1 cellular context compared by ENCODE assay signal in the genomic region with DNA sequence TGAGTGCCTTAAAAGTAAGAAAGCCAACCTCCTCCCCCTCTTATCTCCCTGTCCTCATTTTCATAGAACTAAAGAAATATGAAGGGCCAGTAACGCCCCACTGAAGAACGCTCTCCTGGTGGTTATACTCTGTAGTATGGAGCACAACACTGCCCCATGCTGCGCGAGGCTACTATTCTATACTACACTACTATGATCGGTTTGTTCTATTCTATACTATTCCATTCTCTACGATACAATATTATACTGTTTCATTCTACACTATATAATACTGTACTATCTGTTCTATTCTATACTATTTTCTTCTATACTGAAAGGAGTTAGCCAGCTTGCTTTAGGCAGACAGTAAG.
TF ChIP-seq lines count a peak whose summit lies in the region.

No MANE protein-coding gene starts in this region.

TF ChIP-seq in HepG2, 621 proteins besides CTCF, POLR2A, EP300 and RAD21:
- TF ChIP-seq ZNF441 (CRISPR knock-in tag; IDR thresholded peaks at IDR 0.05; ENCODE audit: borderline replicate concordance) (no peak), ZNF629 (CRISPR knock-in tag; conservative IDR thresholded peaks at IDR 0.05) (no peak), ZNF44 (CRISPR knock-in tag; IDR thresholded peaks at IDR 0.05) (no peak), ZNF577 (CRISPR knock-in tag; IDR thresholded peaks at IDR 0.05; ENCODE audit: borderline replicate concordance, low read depth) (no peak), ATF1 (CRISPR knock-in tag; IDR thresholded peaks at IDR 0.05) (no peak), ZNF12 (CRISPR knock-in tag; IDR thresholded peaks at IDR 0.05) (no peak), SNRNP70 (IDR thresholded peaks at IDR 0.05; ENCODE audit: low read depth, low read length) (no peak), ZNF17 (CRISPR knock-in tag; IDR thresholded peaks at IDR 0.05) (no peak), ZNF484 (CRISPR knock-in tag; IDR thresholded peaks at IDR 0.05; ENCODE audit: borderline replicate concordance, low read depth) (no peak), KLF15 (CRISPR knock-in tag; IDR thresholded peaks at IDR 0.05; ENCODE audit: borderline replicate concordance) (no peak), ZSCAN31 (CRISPR knock-in tag; IDR thresholded peaks at IDR 0.05; ENCODE audit: low read depth) (no peak), ZNF644 (CRISPR knock-in tag; IDR thresholded peaks at IDR 0.05; ENCODE audit: low read depth) (no peak), CBFB (CRISPR knock-in tag; IDR thresholded peaks at IDR 0.05) (no peak), ZZZ3 (CRISPR knock-in tag; IDR thresholded peaks at IDR 0.05; ENCODE audit: borderline replicate concordance) (no peak), MATR3 (CRISPR knock-in tag; IDR thresholded peaks at IDR 0.05) (no peak)
- TF ChIP-seq, protein P1, sequence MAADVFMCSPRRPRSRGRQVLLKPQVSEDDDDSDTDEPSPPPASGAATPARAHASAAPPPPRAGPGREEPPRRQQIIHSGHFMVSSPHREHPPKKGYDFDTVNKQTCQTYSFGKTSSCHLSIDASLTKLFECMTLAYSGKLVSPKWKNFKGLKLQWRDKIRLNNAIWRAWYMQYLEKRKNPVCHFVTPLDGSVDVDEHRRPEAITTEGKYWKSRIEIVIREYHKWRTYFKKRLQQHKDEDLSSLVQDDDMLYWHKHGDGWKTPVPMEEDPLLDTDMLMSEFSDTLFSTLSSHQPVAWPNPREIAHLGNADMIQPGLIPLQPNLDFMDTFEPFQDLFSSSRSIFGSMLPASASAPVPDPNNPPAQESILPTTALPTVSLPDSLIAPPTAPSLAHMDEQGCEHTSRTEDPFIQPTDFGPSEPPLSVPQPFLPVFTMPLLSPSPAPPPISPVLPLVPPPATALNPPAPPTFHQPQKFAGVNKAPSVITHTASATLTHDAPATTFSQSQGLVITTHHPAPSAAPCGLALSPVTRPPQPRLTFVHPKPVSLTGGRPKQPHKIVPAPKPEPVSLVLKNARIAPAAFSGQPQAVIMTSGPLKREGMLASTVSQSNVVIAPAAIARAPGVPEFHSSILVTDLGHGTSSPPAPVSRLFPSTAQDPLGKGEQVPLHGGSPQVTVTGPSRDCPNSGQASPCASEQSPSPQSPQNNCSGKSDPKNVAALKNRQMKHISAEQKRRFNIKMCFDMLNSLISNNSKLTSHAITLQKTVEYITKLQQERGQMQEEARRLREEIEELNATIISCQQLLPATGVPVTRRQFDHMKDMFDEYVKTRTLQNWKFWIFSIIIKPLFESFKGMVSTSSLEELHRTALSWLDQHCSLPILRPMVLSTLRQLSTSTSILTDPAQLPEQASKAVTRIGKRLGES (CRISPR knock-in tag; IDR thresholded peaks at IDR 0.05; ENCODE audit: borderline replicate concordance) = no peak
- TF ChIP-seq, protein P2, sequence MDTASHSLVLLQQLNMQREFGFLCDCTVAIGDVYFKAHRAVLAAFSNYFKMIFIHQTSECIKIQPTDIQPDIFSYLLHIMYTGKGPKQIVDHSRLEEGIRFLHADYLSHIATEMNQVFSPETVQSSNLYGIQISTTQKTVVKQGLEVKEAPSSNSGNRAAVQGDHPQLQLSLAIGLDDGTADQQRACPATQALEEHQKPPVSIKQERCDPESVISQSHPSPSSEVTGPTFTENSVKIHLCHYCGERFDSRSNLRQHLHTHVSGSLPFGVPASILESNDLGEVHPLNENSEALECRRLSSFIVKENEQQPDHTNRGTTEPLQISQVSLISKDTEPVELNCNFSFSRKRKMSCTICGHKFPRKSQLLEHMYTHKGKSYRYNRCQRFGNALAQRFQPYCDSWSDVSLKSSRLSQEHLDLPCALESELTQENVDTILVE (CRISPR knock-in tag; IDR thresholded peaks at IDR 0.05) = no peak
